ENCODE assay signal across 27 cellular contexts in the genomic region with DNA sequence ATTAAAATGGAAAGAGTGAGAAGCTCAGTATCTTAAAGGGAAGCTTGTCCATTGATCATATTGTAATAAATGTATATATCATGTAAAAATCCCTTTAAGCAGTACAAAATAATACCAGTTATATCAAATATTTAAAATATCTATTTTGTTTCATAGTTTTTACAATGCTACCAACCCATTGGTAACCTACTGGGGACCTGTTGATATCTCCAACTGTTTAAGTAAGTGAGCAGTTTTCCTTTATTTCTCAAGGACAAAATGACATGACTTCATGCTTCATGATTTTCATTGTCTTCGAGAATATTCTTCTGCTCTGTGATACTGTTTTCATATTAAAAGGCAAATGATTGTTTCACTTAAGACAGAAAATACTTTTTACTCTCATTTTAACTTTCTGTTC.
"Had no signal": no experiment of that assay in that cellular context is flagged by ENCODE, and none has a peak within 500 bp of the region (broad histone marks: within the 10 kb centered on the region; RNA-seq: fewer than 3 reads in every experiment).

No MANE protein-coding gene starts in this region.

- H3K27me3 ChIP-seq: esophagus squamous epithelium, gastrocnemius medialis, left lung had no signal

- H3K27ac Mint-ChIP-seq: effector memory CD8-positive, alpha-beta T cell; endodermal cell; mesothelial cell of epicardium had no signal

- H3K4me3 ChIP-seq: coronary artery, esophagus squamous epithelium, gastrocnemius medialis, heart right ventricle, left lung, lower lobe of right lung, mucosa of descending colon had no signal

- DNase-seq: effector CD8-positive, alpha-beta T cell; effector memory CD8-positive, alpha-beta T cell; endodermal cell; erythroblast; esophagus squamous epithelium; foreskin fibroblast; foreskin melanocyte; gastrocnemius medialis; glutamatergic neuron; head of caudate nucleus; heart right ventricle; hippocampal formation; left cardiac atrium; left lung; left ventricle myocardium superior; lower lobe of right lung; mesenchymal stem cell; mucosa of descending colon; naive B cell had no signal

- ATAC-seq: effector memory CD8-positive, alpha-beta T cell; esophagus mucosa; gastrocnemius medialis; heart right ventricle; left cardiac atrium; left lung; left ventricle myocardium superior; lower lobe of right lung; mucosa of descending colon had no signal

- H3K4me1 Mint-ChIP-seq: naive B cell had no signal

- H3K27ac ChIP-seq: coronary artery, epithelial cell of prostate, esophagus squamous epithelium, gastrocnemius medialis, heart right ventricle, left lung, lower lobe of right lung had no signal

- H3K36me3 ChIP-seq: gastrocnemius medialis, heart right ventricle, left lung, lower lobe of right lung had no signal

- H3K36me3 Mint-ChIP-seq: naive B cell had no signal

- H3K4me1 ChIP-seq: esophagus squamous epithelium, gastrocnemius medialis, left lung, lower lobe of right lung had no signal

- H3K9me3 Mint-ChIP-seq: effector memory CD8-positive, alpha-beta T cell; endodermal cell; mesothelial cell of epicardium; naive B cell had no signal

- H3K9me3 ChIP-seq: esophagus squamous epithelium, gastrocnemius medialis, heart right ventricle, left lung, lower lobe of right lung, mucosa of descending colon had no signal

- FAIRE-seq: colon, endometrium, islet of Langerhans, keratinocyte had no signal

- H3K4me3 Mint-ChIP-seq: effector memory CD8-positive, alpha-beta T cell; endodermal cell; mesothelial cell of epicardium; naive B cell had no signal
